In the genomic region with DNA sequence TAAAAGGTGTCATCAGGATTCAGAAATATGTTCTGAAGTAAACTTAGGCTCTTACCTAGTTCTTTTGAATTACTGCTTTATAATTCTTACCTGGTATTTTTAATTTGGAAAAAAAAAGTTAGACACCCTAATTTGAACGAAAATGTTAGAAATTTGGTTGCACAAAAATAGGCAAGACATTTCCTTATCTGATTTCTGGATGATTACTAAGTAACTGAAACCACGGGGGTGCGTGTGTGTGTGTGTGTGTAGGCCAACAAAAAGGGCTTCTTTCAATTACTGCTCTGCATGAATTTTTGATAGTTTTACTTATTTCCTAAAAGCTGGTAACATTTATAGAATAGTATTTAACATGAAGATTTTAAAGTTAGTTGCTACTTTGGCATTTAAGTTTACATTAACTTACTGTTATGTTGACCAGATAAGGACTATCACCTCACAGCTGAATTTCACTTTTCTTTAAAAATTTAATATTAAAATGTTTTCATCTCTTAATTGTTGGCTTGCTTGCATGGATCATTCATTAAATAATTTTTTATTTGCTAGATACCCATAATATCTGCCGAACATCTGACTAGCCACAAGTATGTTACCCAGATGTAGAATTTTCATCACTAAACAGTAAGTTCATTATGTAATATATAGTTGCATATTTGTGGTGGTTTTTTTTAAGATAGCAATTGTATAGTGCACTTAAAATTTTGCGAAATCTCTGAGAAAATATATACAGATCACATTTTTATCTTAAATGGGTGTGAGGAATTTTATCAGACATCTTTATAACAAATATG, we compare ENCODE assay signal across 10 cellular contexts.
DNase-seq lines count a peak whose midpoint lies in the region; ATAC-seq and TF ChIP-seq lines count a peak whose summit lies in the region.
"Had no signal": no experiment of that assay in that cellular context is flagged by ENCODE, and none has a peak within 500 bp of the region (broad histone marks: within the 10 kb centered on the region; RNA-seq: fewer than 3 reads in every experiment).

No MANE protein-coding gene starts in this region.

- H3K9me3 Mint-ChIP-seq in activated CD8-positive, alpha-beta T cell treated with anti-CD3 and anti-CD28 coated beads for 36 hours: no peaks in the 10 kb centered on the region

- H3K4me3 Mint-ChIP-seq in activated CD8-positive, alpha-beta T cell treated with anti-CD3 and anti-CD28 coated beads for 36 hours: no peak overlapping the region

- CTCF ChIA-PET in activated CD8-positive, alpha-beta T cell treated with anti-CD3 and anti-CD28 coated beads for 36 hours (lab: Charles Lee): interaction anchor here (1.3 to 2.6 kb wide), 5 partner anchors 8 to 275 kb away, joined by 3 to 11 read pairs (median 7); no protein-coding TSS in a partner anchor

- peak; percentile 59 for ATAC-seq in activated CD8-positive, alpha-beta T cell treated with anti-CD3 and anti-CD28 coated beads for 36 hours
- ATAC-seq in GM18907 (IDR thresholded peaks at IDR 0.05; ENCODE audit: unreplicated experiment) (no peak), left cardiac atrium (no peak)

- H3K27ac Mint-ChIP-seq in activated CD8-positive, alpha-beta T cell treated with anti-CD3 and anti-CD28 coated beads for 36 hours: peak overlapping the region; percentile 80

- POLR2A ChIA-PET in activated CD8-positive, alpha-beta T cell treated with anti-CD3 and anti-CD28 coated beads for 36 hours (lab: Charles Lee): no interaction called here

- intact Hi-C loops in activated CD8-positive, alpha-beta T cell treated with anti-CD3 and anti-CD28 coated beads for 36 hours (cut with micrococcal nuclease): no loop called here
- intact Hi-C loops in left cardiac atrium (cut with DNase I): no loop called here

- peaks cover 45% of the 10 kb centered on the region for H3K4me1 Mint-ChIP-seq in activated CD8-positive, alpha-beta T cell treated with anti-CD3 and anti-CD28 coated beads for 36 hours (ENCODE audit: low read depth)

- DNase-seq in stimulated activated naive CD4-positive, alpha-beta T cell treated with Interleukin-2 at 50 U/mL for 16 hours (lab: John Stamatoyannopoulos, UW): peak; percentile 18
- no peak for DNase-seq in stimulated activated naive CD4-positive, alpha-beta T cell (lab: John Stamatoyannopoulos, UW)
- peak; percentile 69 for DNase-seq in activated CD8-positive, alpha-beta T cell treated with anti-CD3 and anti-CD28 coated beads for 36 hours
- peak; percentile 67 for DNase-seq in fibroblast of villous mesenchyme (ENCODE audit: low read depth)
- DNase-seq in superior temporal gyrus (ENCODE audit: extremely low spot score): peak; percentile 59
- no peak for DNase-seq in NCI-H1105 (lab: John Stamatoyannopoulos, UW)
- DNase-seq in left cardiac atrium: no peak
- DNase-seq: effector CD4-positive, alpha-beta T cell; H7 had no signal

- H3K27me3 Mint-ChIP-seq in activated CD8-positive, alpha-beta T cell treated with anti-CD3 and anti-CD28 coated beads for 36 hours: no peaks in the 10 kb centered on the region

- peaks cover 49% of the 10 kb centered on the region for H3K36me3 Mint-ChIP-seq in activated CD8-positive, alpha-beta T cell treated with anti-CD3 and anti-CD28 coated beads for 36 hours (ENCODE audit: low read depth)

- TF ChIP-seq CTCF in activated CD8-positive, alpha-beta T cell treated with anti-CD3 and anti-CD28 coated beads for 36 hours (IDR thresholded peaks at IDR 0.05): no peak
- no peak for TF ChIP-seq CTCF in fibroblast of villous mesenchyme (IDR thresholded peaks at IDR 0.05; ENCODE audit: insufficient read depth, low read depth, low read length)

- H3K4me3 ChIP-seq in fibroblast of villous mesenchyme (ENCODE audit: low read depth, low read length): no peak overlapping the region

Comparison
In these comparisons a context has a peak if more than half of its experiments do, and no peak if none do; other contexts are left out.
1. DNase-seq: peak in stimulated activated naive CD4-positive, alpha-beta T cell treated with Interleukin-2 at 50 U/mL for 16 hours (single experiment), activated CD8-positive, alpha-beta T cell treated with anti-CD3 and anti-CD28 coated beads for 36 hours (single experiment), fibroblast of villous mesenchyme (single experiment) and superior temporal gyrus (single experiment); none in stimulated activated naive CD4-positive, alpha-beta T cell (0 of 6), NCI-H1105 (single experiment) and left cardiac atrium (single experiment).